In the genomic region with DNA sequence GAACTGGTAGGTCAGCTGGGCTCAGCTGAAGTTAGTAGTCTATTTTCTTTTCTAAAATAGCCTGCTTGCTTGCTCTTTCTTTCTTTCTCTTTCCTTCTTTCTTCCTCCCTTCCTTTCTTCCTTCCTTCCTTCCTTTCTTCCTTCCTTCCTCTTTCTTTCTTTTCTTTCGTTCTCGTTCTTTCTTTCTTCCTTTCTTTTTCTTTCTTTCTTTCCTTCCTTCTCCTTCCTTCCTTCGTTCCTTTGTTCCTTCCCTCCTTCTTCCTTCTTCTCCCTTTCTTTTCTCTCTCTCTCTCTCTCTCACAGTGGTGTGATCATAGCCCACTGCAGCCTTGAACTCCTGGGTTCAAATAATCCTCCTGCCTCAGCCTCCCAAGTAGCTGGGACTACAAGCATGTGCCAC, we compare ENCODE assay signal across 39 cellular contexts.
"Had no signal": no experiment of that assay in that cellular context is flagged by ENCODE, and none has a peak within 500 bp of the region (broad histone marks: within the 10 kb centered on the region; RNA-seq: fewer than 3 reads in every experiment).

No MANE protein-coding gene starts in this region.

- H3K9me3 Mint-ChIP-seq: activated naive CD4-positive, alpha-beta T cell treated with anti-CD3 and anti-CD28 coated beads for 36 hours; activated naive CD4-positive, alpha-beta T cell treated with anti-CD3 and anti-CD28 coated beads, Interleukin-2, amount 10 ng/mL, durations not matched to agents 7 days and 5 days; activated naive CD8-positive, alpha-beta T cell treated with anti-CD3 and anti-CD28 coated beads, Interleukin-2, amount 50 U/mL, for 24 hours; activated T-helper 17 cell treated with anti-CD3 and anti-CD28 coated beads, Interleukin-2, amount 50 U/mL, for 72 hours; central memory CD8-positive, alpha-beta T cell had no signal

- H3K27ac ChIP-seq: adrenal gland, ascending aorta, body of pancreas, brain microvascular endothelial cell, breast epithelium, cardiac muscle cell had no signal

- FAIRE-seq: astrocyte, bronchial epithelial cell, colon had no signal

- H3K4me3 ChIP-seq: adrenal gland, ascending aorta, body of pancreas, breast epithelium, cardiac muscle cell had no signal

- H3K9me3 ChIP-seq: adrenal gland, ascending aorta, body of pancreas had no signal

- ATAC-seq: activated naive CD4-positive, alpha-beta T cell treated with anti-CD3 and anti-CD28 coated beads, Interleukin-2, amount 50 U/mL, for 72 hours; activated naive CD8-positive, alpha-beta T cell treated with anti-CD3 and anti-CD28 coated beads, Interleukin-2, amount 50 U/mL, for 24 hours; activated T-helper 17 cell treated with anti-CD3 and anti-CD28 coated beads, Interleukin-2, amount 50 U/mL, for 72 hours; body of pancreas had no signal

- H3K4me1 Mint-ChIP-seq: activated T-helper 17 cell treated with anti-CD3 and anti-CD28 coated beads, Interleukin-2, amount 50 U/mL, for 72 hours had no signal

- H3K36me3 Mint-ChIP-seq: activated naive CD4-positive, alpha-beta T cell treated with anti-CD3 and anti-CD28 coated beads, Interleukin-2, amount 10 ng/mL, durations not matched to agents 7 days and 5 days; activated naive CD8-positive, alpha-beta T cell treated with anti-CD3 and anti-CD28 coated beads for 36 hours; activated naive CD8-positive, alpha-beta T cell treated with anti-CD3 and anti-CD28 coated beads, Interleukin-2, amount 10 ng/mL, durations not matched to agents 7 days and 5 days; brain had no signal

- H3K36me3 ChIP-seq: adrenal gland, ascending aorta, brain microvascular endothelial cell, breast epithelium, cardiac muscle cell had no signal

- H3K27ac Mint-ChIP-seq: activated naive CD4-positive, alpha-beta T cell treated with anti-CD3 and anti-CD28 coated beads for 36 hours; activated naive CD4-positive, alpha-beta T cell treated with anti-CD3 and anti-CD28 coated beads, Interleukin-2, amount 10 ng/mL, durations not matched to agents 7 days and 5 days; activated naive CD4-positive, alpha-beta T cell treated with anti-CD3 and anti-CD28 coated beads, Interleukin-2, amount 50 U/mL, for 24 hours; activated naive CD8-positive, alpha-beta T cell; activated naive CD8-positive, alpha-beta T cell treated with anti-CD3 and anti-CD28 coated beads for 36 hours; activated naive CD8-positive, alpha-beta T cell treated with anti-CD3 and anti-CD28 coated beads, Interleukin-2, amount 10 ng/mL, durations not matched to agents 7 days and 5 days; activated naive CD8-positive, alpha-beta T cell treated with anti-CD3 and anti-CD28 coated beads, Interleukin-2, amount 50 U/mL, for 24 hours; activated T-cell treated with anti-CD3 and anti-CD28 coated beads, Interleukin-2, amount 50 U/mL, for 24 hours; activated T-helper 1 cell treated with anti-CD3 and anti-CD28 coated beads, Interleukin-12 subunit alpha, Interleukin-12 subunit beta, Interleukin-2, Interleukin-4 antibody, amounts not matched to agents 30 ng/mL and 10 ng/mL and 1 ng/mL, durations not matched to agents 14 hours and 24 hours and 36 hours; activated T-helper 17 cell treated with anti-CD3 and anti-CD28 coated beads, Interleukin-2, amount 50 U/mL, for 72 hours; activated T-helper 2 cell treated with anti-CD3 and anti-CD28 coated beads, Interferon-gamma antibody, Interleukin-2, Interleukin-4, amounts not matched to agents 10 μg/mL and 5 μg/mL and 100 μg/mL, durations not matched to agents 14 hours and 24 hours and 36 hours; brain had no signal

- DNase-seq: activated effector memory CD4-positive, alpha-beta T cell treated with anti-CD3 and anti-CD28 coated beads, Interleukin-2, amount 50 U/mL, for 16 hours; activated effector memory CD4-positive, alpha-beta T cell treated with Interleukin-2 at 50 U/mL for 16 hours; activated gamma-delta T cell; activated gamma-delta T cell treated with Interleukin-2 at 50 U/mL for 16 hours; activated naive CD4-positive, alpha-beta T cell; activated naive CD4-positive, alpha-beta T cell treated with anti-CD3 and anti-CD28 coated beads for 36 hours; activated naive CD4-positive, alpha-beta T cell treated with anti-CD3 and anti-CD28 coated beads, Interleukin-2, amount 10 ng/mL, durations not matched to agents 7 days and 5 days; activated naive CD4-positive, alpha-beta T cell treated with anti-CD3 and anti-CD28 coated beads, Interleukin-2, amount 50 U/mL, for 16 hours; activated naive CD4-positive, alpha-beta T cell treated with Interleukin-2 at 50 U/mL for 16 hours; activated naive CD8-positive, alpha-beta T cell treated with anti-CD3 and anti-CD28 coated beads for 36 hours; activated naive CD8-positive, alpha-beta T cell treated with anti-CD3 and anti-CD28 coated beads, Interleukin-2, amount 10 ng/mL, durations not matched to agents 7 days and 5 days; activated naive CD8-positive, alpha-beta T cell treated with anti-CD3 and anti-CD28 coated beads, Interleukin-2, amount 50 U/mL, for 24 hours; activated T-cell treated with anti-CD3 and anti-CD28 coated beads, Interleukin-2, amount 50 U/mL, for 1 hour; activated T-cell treated with anti-CD3 and anti-CD28 coated beads, Interleukin-2, amount 50 U/mL, for 24 hours; activated T-cell treated with anti-CD3 and anti-CD28 coated beads, Interleukin-2, amount 50 U/mL, for 48 hours; adrenal gland; amniotic stem cell; amygdala; anterior cingulate cortex; aorta; body of pancreas; brain microvascular endothelial cell; caudate nucleus; central memory CD4-positive, alpha-beta T cell; cerebellar nuclear complex had no signal

- H3K4me3 Mint-ChIP-seq: activated naive CD4-positive, alpha-beta T cell treated with anti-CD3 and anti-CD28 coated beads for 36 hours; activated naive CD4-positive, alpha-beta T cell treated with anti-CD3 and anti-CD28 coated beads, Interleukin-2, amount 10 ng/mL, durations not matched to agents 7 days and 5 days; activated naive CD4-positive, alpha-beta T cell treated with anti-CD3 and anti-CD28 coated beads, Interleukin-2, amount 50 U/mL, for 24 hours; activated naive CD8-positive, alpha-beta T cell; activated naive CD8-positive, alpha-beta T cell treated with anti-CD3 and anti-CD28 coated beads for 36 hours; activated naive CD8-positive, alpha-beta T cell treated with anti-CD3 and anti-CD28 coated beads, Interleukin-2, amount 10 ng/mL, durations not matched to agents 7 days and 5 days; activated naive CD8-positive, alpha-beta T cell treated with anti-CD3 and anti-CD28 coated beads, Interleukin-2, amount 50 U/mL, for 24 hours; activated T-cell treated with anti-CD3 and anti-CD28 coated beads, Interleukin-2, amount 50 U/mL, for 24 hours; activated T-helper 1 cell treated with anti-CD3 and anti-CD28 coated beads, Interleukin-12 subunit alpha, Interleukin-12 subunit beta, Interleukin-2, Interleukin-4 antibody, amounts not matched to agents 30 ng/mL and 10 ng/mL and 1 ng/mL, durations not matched to agents 14 hours and 24 hours and 36 hours; activated T-helper 17 cell treated with anti-CD3 and anti-CD28 coated beads, Interleukin-2, amount 50 U/mL, for 72 hours; brain; central memory CD8-positive, alpha-beta T cell had no signal

- H3K27me3 ChIP-seq: adrenal gland, ascending aorta, body of pancreas, breast epithelium had no signal

- H3K4me1 ChIP-seq: adrenal gland, ascending aorta, body of pancreas, breast epithelium had no signal
